In genomic region chr14:100645200-100645985, GRCh38 we compare ENCODE assay signal across 8 cellular contexts. TPM values are rescaled to one million over a fixed set of nuclear protein-coding genes. Genes with fewer than 3 reads are reported as not detected.
DNase-seq lines count a peak whose midpoint lies in the region; ATAC-seq and TF ChIP-seq lines count a peak whose summit lies in the region.

No MANE protein-coding gene starts in this region.

- no peaks in the 10 kb centered on the region for H3K9me3 ChIP-seq in PC-9 (ENCODE audit: insufficient read depth, low read depth)

- no peak for TF ChIP-seq EP300 in Ishikawa (IDR thresholded peaks at IDR 0.05; ENCODE audit: borderline replicate concordance)

- H3K9me2 ChIP-seq in PC-9 (ENCODE audit: insufficient read depth): no peaks in the 10 kb centered on the region

- peaks cover 18% of the 10 kb centered on the region for H3K27me3 Mint-ChIP-seq in nephron (ENCODE audit: low read depth)

- BruUV-seq in PC-9 (replicated peaks; lab: Mats Ljungman, UMichigan): no TSS peak

- no peak overlapping the region; the same call in 1 of the 2 replicates for H3K4me2 ChIP-seq in PC-9

- H3K4me3 ChIP-seq in AG04449 (ENCODE audit: low read depth, low read length) (no peak overlapping the region), PC-9 (no peak overlapping the region)

- H3K4me1 Mint-ChIP-seq in nephron: peaks cover 33% of the 10 kb centered on the region

- H3K9me3 Mint-ChIP-seq in nephron: no peaks in the 10 kb centered on the region

- H3K4me1 ChIP-seq in PC-9 (replicated peaks; ENCODE audit: insufficient read depth): no peaks in the 10 kb centered on the region

- peak overlapping the region in 1 of 3 experiments; percentile 10 for H3K27ac Mint-ChIP-seq in nephron

- H3K79me2 ChIP-seq in PC-9 (ENCODE audit: low read depth): no peaks in the 10 kb centered on the region

- TF ChIP-seq RAD21 in Ishikawa (IDR thresholded peaks at IDR 0.05; ENCODE audit: low read depth): peak; percentile 96

- H4K20me1 ChIP-seq in PC-9 (ENCODE audit: insufficient read depth): no peaks in the 10 kb centered on the region

- POLR2A ChIA-PET in AG04449 (lab: Yijun Ruan, JAX): no interaction called here
- POLR2A ChIA-PET in PC-9 (lab: Charles Lee; ENCODE audit: unreplicated experiment): no interaction called here

- no peaks in the 10 kb centered on the region for H3K36me3 Mint-ChIP-seq in nephron (ENCODE audit: low read depth)

- no peaks in the 10 kb centered on the region for H3K36me3 ChIP-seq in PC-9 (ENCODE audit: low read depth)

- H3F3A ChIP-seq in PC-9 (ENCODE audit: insufficient read depth, low read depth): no peaks in the 10 kb centered on the region

- H3K4me3 Mint-ChIP-seq in nephron: no peak overlapping the region

- CTCF ChIA-PET in AG04449 (lab: Yijun Ruan, JAX) (interaction anchor here (0.6 to 13.9 kb wide), 39 partner anchors 9 to 985 kb away, joined by 3 to 261 read pairs (median 4); no protein-coding TSS in a partner anchor), PC-9 (lab: Charles Lee) (interaction anchor here (0.7 to 1.2 kb wide), 3 partner anchors 228 to 507 kb away, joined by 3 to 4 read pairs (median 4); no protein-coding TSS in a partner anchor)

- peak; percentile 87 for TF ChIP-seq CTCF in AG04449 (IDR thresholded peaks at IDR 0.05; ENCODE audit: insufficient read depth, low read length, missing control alignments)
- TF ChIP-seq CTCF in PC-9 (conservative IDR thresholded peaks at IDR 0.05): peak; percentile 74
- TF ChIP-seq CTCF in nephron (IDR thresholded peaks at IDR 0.05; ENCODE audit: unreplicated experiment in 3 of 3): peak; percentile 62 to 75 (median 67)

- ATAC-seq in GM18907 (IDR thresholded peaks at IDR 0.05; ENCODE audit: unreplicated experiment): peak; percentile 68

- no peak overlapping the region for H2AFZ ChIP-seq in PC-9

- H3K27me3 ChIP-seq in PC-9 (ENCODE audit: insufficient read depth, low read depth): no peaks in the 10 kb centered on the region; the same call in 1 of the 2 replicates

- H3K27ac ChIP-seq in PC-9: no peak overlapping the region

- DNase-seq in AG04449 (ENCODE audit: low read depth, low spot score) (no peak), PC-9 (peak; percentile 50 to 53), fibroblast of gingiva (ENCODE audit: low read depth) (peak; percentile 60)
- DNase-seq in activated T-cell treated with anti-CD3 and anti-CD28 coated beads, Interleukin-2, amount 50 U/mL, for 1 hour: peak; percentile 78
- DNase-seq in stimulated activated naive CD4-positive, alpha-beta T cell treated with Interleukin-2 at 50 U/mL for 16 hours (lab: John Stamatoyannopoulos, UW): peak; percentile 79

- intact Hi-C loops in PC-9 (cut with micrococcal nuclease; ENCODE audit: unreplicated experiment): loop anchor here (2.0 kb wide), 1 partner anchor 205 kb away; no protein-coding TSS in a partner anchor

TF ChIP-seq in Ishikawa, 13 proteins besides CTCF, POLR2A, EP300 and RAD21:
- TF ChIP-seq MAX (IDR thresholded peaks at IDR 0.05): peak; percentile 49; the same call in 1 of the 2 replicates
- peak; percentile 47; the same call in 1 of the 2 replicates for TF ChIP-seq EGR1 (IDR thresholded peaks at IDR 0.05)
- TF ChIP-seq CREB1 (IDR thresholded peaks at IDR 0.05; ENCODE audit: low read depth): no peak
- TF ChIP-seq NFIC (IDR thresholded peaks at IDR 0.05): peak; percentile 43; the same call in 1 of the 2 replicates

RNA-seq across cellular contexts. Expression of gene BEGAIN, which starts 58.2 kb away (rescaled TPM):
- not detected in 2 replicates for total RNA-seq in PC-9 (2021)
